15 cellular contexts compared by ENCODE assay signal in genomic region chr5:80885698-80886000, GRCh38.
DNase-seq lines count a peak whose midpoint lies in the region; ATAC-seq and TF ChIP-seq lines count a peak whose summit lies in the region.
"Had no signal": no experiment of that assay in that cellular context is flagged by ENCODE, and none has a peak within 500 bp of the region (broad histone marks: within the 10 kb centered on the region; RNA-seq: fewer than 3 reads in every experiment).

No MANE protein-coding gene starts in this region.

- H3K27me3 ChIP-seq in right lobe of liver, result no peaks in the 10 kb centered on the region
- H3K27me3 ChIP-seq: Peyer's patch had no signal

- H3K36me3 ChIP-seq in right lobe of liver, result no peaks in the 10 kb centered on the region
- H3K36me3 ChIP-seq: HAP-1 had no signal

- H3K27ac ChIP-seq in right lobe of liver, result peak overlapping the region in 1 of 3 donors; percentile 17
- H3K27ac ChIP-seq: KMS-11, Peyer's patch had no signal

- no peaks in the 10 kb centered on the region for H3K9me3 ChIP-seq in right lobe of liver
- H3K9me3 ChIP-seq: HAP-1, Peyer's patch had no signal

- DNase-seq in stimulated activated naive CD8-positive, alpha-beta T cell treated with anti-CD3 and anti-CD28 coated beads, Interleukin-15, Interleukin-2, amounts not matched to agents 100 U/mL and 50 U/mL, for 24 hours, result no peak
- DNase-seq in cardiac fibroblast (ENCODE audit: low read depth in 2 of 2) (peak; percentile 10 to 39), right lobe of liver (peak in 1 of 3 donors; percentile 50), NAMALWA (ENCODE audit: low spot score) (no peak), NCI-H2171 (lab: John Stamatoyannopoulos, UW) (no peak), NOMO-1 treated with DMSO at 0.1 percent for 48 hours (lab: John Stamatoyannopoulos, UW; ENCODE audit: unreplicated experiment) (no peak), kidney tubule cell (ENCODE audit: low spot score) (no peak)
- DNase-seq: amygdala, NCI-H1092 treated with DMSO at 0.1 percent for 48 hours, NCI-H748 treated with DMSO at 0.1 percent for 48 hours had no signal

- TF ChIP-seq POLR2A in right lobe of liver (IDR thresholded peaks at IDR 0.05), result no peak

- peaks cover 0 to 20% (median 10%) of the 10 kb centered on the region in 4 donors for H3K4me1 ChIP-seq in right lobe of liver
- H3K4me1 ChIP-seq: Peyer's patch had no signal

- no peak overlapping the region for H3K4me3 ChIP-seq in cardiac fibroblast (replicated peaks in 1 of 2; ENCODE audit: low read depth in 2 of 2, low read length in 2 of 2)
- H3K4me3 ChIP-seq in right lobe of liver, result no peak overlapping the region
- H3K4me3 ChIP-seq: GM12878, HAP-1, Peyer's patch had no signal

- H3K4me1 Mint-ChIP-seq in stimulated activated naive CD8-positive, alpha-beta T cell treated with anti-CD3 and anti-CD28 coated beads, Interleukin-15, Interleukin-2, amounts not matched to agents 100 ng/mL and 50 ng/mL, for 24 hours (ENCODE audit: low read depth), result peaks cover 23% of the 10 kb centered on the region

- H3K27me3 Mint-ChIP-seq in stimulated activated naive CD8-positive, alpha-beta T cell treated with anti-CD3 and anti-CD28 coated beads, Interleukin-15, Interleukin-2, amounts not matched to agents 100 ng/mL and 50 ng/mL, for 24 hours, result no peaks in the 10 kb centered on the region

- H3K4me3 Mint-ChIP-seq in stimulated activated naive CD8-positive, alpha-beta T cell treated with anti-CD3 and anti-CD28 coated beads, Interleukin-15, Interleukin-2, amounts not matched to agents 100 ng/mL and 50 ng/mL, for 24 hours, result no peak overlapping the region

- TF ChIP-seq CTCF in cardiac fibroblast (IDR thresholded peaks at IDR 0.05; ENCODE audit: low read depth, low read length) (no peak), right lobe of liver (IDR thresholded peaks at IDR 0.05) (no peak)

- H3K27ac Mint-ChIP-seq in stimulated activated naive CD8-positive, alpha-beta T cell treated with anti-CD3 and anti-CD28 coated beads, Interleukin-15, Interleukin-2, amounts not matched to agents 100 ng/mL and 50 ng/mL, for 24 hours, result peak overlapping the region; percentile 6

- ATAC-seq in stimulated activated naive CD8-positive, alpha-beta T cell treated with anti-CD3 and anti-CD28 coated beads, Interleukin-15, Interleukin-2, amounts not matched to agents 100 U/mL and 50 U/mL, for 24 hours, result no peak
- peak; percentile 82 to 91 (median 90) for ATAC-seq in right lobe of liver
- ATAC-seq: GM12878 had no signal

- intact Hi-C loops in right lobe of liver (cut with DNase I), result no loop called here

- no peaks in the 10 kb centered on the region for H3K9me3 Mint-ChIP-seq in stimulated activated naive CD8-positive, alpha-beta T cell treated with anti-CD3 and anti-CD28 coated beads, Interleukin-15, Interleukin-2, amounts not matched to agents 100 ng/mL and 50 ng/mL, for 24 hours

- peaks cover 20% of the 10 kb centered on the region for H3K36me3 Mint-ChIP-seq in stimulated activated naive CD8-positive, alpha-beta T cell treated with anti-CD3 and anti-CD28 coated beads, Interleukin-15, Interleukin-2, amounts not matched to agents 100 ng/mL and 50 ng/mL, for 24 hours (ENCODE audit: low read depth)

Comparison
In these comparisons a context has a peak if more than half of its experiments do, and no peak if none do; other contexts are left out.
1. DNase-seq: peak in cardiac fibroblast (2 of 2); none in stimulated activated naive CD8-positive, alpha-beta T cell treated with anti-CD3 and anti-CD28 coated beads, Interleukin-15, Interleukin-2, amounts not matched to agents 100 U/mL and 50 U/mL, for 24 hours (single experiment), NAMALWA (single experiment), NCI-H2171 (single experiment), NOMO-1 treated with DMSO at 0.1 percent for 48 hours (single experiment) and kidney tubule cell (single experiment).